Comparison of ENCODE assay signal across 8 cellular contexts in the genomic region with DNA sequence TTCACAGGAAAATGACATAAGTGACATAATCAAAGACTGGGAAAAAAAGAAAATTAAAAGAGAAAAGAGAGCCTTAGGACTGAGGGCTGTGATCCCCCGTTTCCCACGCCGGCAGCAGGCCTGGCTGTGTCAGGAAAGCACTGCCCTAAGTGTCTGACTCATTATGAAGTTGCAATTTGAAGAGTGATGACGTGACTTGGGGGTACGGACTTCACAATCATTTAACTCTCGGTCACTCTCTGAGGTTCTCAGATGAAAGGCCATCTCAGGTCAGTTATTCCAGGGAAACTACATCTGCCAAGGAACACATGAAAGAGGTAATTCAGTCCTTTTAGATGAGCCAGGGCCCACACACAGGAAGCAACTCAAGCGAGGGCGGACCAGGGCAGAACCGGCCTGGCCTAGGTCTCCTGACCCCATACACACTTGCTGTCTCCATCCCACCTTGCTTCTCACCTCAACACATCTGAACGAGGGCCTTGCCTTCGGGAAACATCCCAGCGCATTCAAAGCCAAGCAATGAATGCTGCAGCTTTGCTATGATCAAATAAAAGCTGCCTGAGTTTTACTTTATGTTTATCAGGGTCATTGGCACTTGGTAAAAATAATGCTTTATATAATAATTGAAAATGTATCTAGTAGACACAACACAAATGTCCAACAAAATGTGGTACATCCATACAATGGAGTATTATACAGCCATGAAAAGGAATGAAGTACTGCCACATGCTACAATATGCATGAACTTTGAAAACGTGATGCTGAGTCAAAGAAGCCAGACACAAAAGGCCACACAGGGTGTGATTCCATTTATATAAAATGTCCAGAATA. TPM values are rescaled to one million over a fixed set of nuclear protein-coding genes. Genes with fewer than 3 reads are reported as not detected.
DNase-seq lines count a peak whose midpoint lies in the region; ATAC-seq and TF ChIP-seq lines count a peak whose summit lies in the region.

No MANE protein-coding gene starts in this region.

- peak overlapping the region; percentile 77 for H3K14ac ChIP-seq in trophoblast cell (ENCODE audit: low read length)

- peak overlapping the region; percentile 29 for H3K27ac ChIP-seq in SK-N-MC
- peak overlapping the region; percentile 96 to 99 (median 98) for H3K27ac ChIP-seq in esophagus squamous epithelium
- H3K27ac ChIP-seq in trophoblast cell (ENCODE audit: low read depth, low read length), result peak overlapping the region; percentile 44

- ATAC-seq in GM21367 (IDR thresholded peaks at IDR 0.05; ENCODE audit: unreplicated experiment), result no peak

- H3K9ac ChIP-seq in SK-N-MC (ENCODE audit: insufficient read length), result peak overlapping the region; percentile 2
- H3K9ac ChIP-seq in trophoblast cell (ENCODE audit: low read length), result no peak overlapping the region

- peak overlapping the region; percentile 81 for H3K18ac ChIP-seq in trophoblast cell (ENCODE audit: low read length)

- 29 to 40% methylated on average over 10 to 13 of the region's 13 CpGs for WGBS in esophagus squamous epithelium, 2 donors
- WGBS in trophoblast cell (ENCODE audit: extremely low coverage, insufficient coverage, insufficient read length), result no CpG with 5 or more reads among the region's 13 CpGs

- peak overlapping the region; percentile 16 for H2BK5ac ChIP-seq in trophoblast cell (ENCODE audit: low read depth, low read length, poor library complexity)

- no peak overlapping the region for H3K23ac ChIP-seq in trophoblast cell (ENCODE audit: low read length)

- intact Hi-C loops in esophagus squamous epithelium (cut with DNase I), result loop anchor here (5.0 to 10.0 kb wide), 2 partner anchors 98 to 120 kb away; partner anchors contain the start of gene CORO1C

- H3K4me2 ChIP-seq in trophoblast cell (ENCODE audit: low read length), result peak overlapping the region; percentile 27

- peak overlapping the region; percentile 39 for H4K91ac ChIP-seq in trophoblast cell (ENCODE audit: low read depth, low read length)

- peak overlapping the region; percentile 96 for H3K4ac ChIP-seq in trophoblast cell (ENCODE audit: low read depth, low read length)

- peak; percentile 57 for DNase-seq in GM13977 (ENCODE audit: low spot score)
- no peak for DNase-seq in SK-N-MC (ENCODE audit: low read depth, low spot score)
- no peak for DNase-seq in esophagus squamous epithelium (lab: John Stamatoyannopoulos, UW)
- peak in 1 of 2 donors; percentile 48 for DNase-seq in trophoblast cell
- DNase-seq in putamen (ENCODE audit: low spot score), result no peak
- DNase-seq in NCI-H82 (lab: John Stamatoyannopoulos, UW), result no peak
- DNase-seq in NCI-H2171 treated with DMSO at 0.1 percent for 48 hours (lab: John Stamatoyannopoulos, UW), result no peak

- H3K9me3 ChIP-seq in SK-N-MC (ENCODE audit: low read depth, low read length), result no peaks in the 10 kb centered on the region
- H3K9me3 ChIP-seq in esophagus squamous epithelium, result no peaks in the 10 kb centered on the region
- peaks cover 3% of the 10 kb centered on the region for H3K9me3 ChIP-seq in trophoblast cell (ENCODE audit: insufficient read depth, low read depth, low read length)

- peak overlapping the region; percentile 93 for H2AK5ac ChIP-seq in trophoblast cell (ENCODE audit: low read length)

- H3K27me3 ChIP-seq in esophagus squamous epithelium (no peaks in the 10 kb centered on the region), trophoblast cell (ENCODE audit: insufficient read depth, low read length) (no peaks in the 10 kb centered on the region)

- no peak overlapping the region for H2BK120ac ChIP-seq in trophoblast cell (ENCODE audit: insufficient read depth, low read length, poor library complexity)

- H4K12ac ChIP-seq in trophoblast cell (ENCODE audit: low read depth, low read length), result no peak overlapping the region

- H3K79me2 ChIP-seq in trophoblast cell (ENCODE audit: control insufficient read depth, insufficient read depth, low read length, poor library complexity), result peaks cover 38% of the 10 kb centered on the region

- TF ChIP-seq POLR2A in esophagus squamous epithelium (IDR thresholded peaks at IDR 0.05), result peak in 1 of 4 donors; percentile 17

- H3K36me3 ChIP-seq in SK-N-MC (ENCODE audit: insufficient read depth, low read length) (peaks cover 28% of the 10 kb centered on the region), esophagus squamous epithelium (peaks cover 0 to 18% (median 0%) of the 10 kb centered on the region in 3 donors), trophoblast cell (ENCODE audit: control insufficient read depth in 1 of 2, insufficient read depth in 2 of 2, low read length in 2 of 2) (peaks cover 14% of the 10 kb centered on the region in 2 experiments)

- TF ChIP-seq CTCF in GM13977 (IDR thresholded peaks at IDR 0.05; ENCODE audit: extremely low read depth, insufficient read depth, missing control alignments) (no peak), esophagus squamous epithelium (IDR thresholded peaks at IDR 0.05) (no peak)

- in situ Hi-C loops in GM13977 (cut with MboI; ENCODE audit: low pct_unique_long_range_greater_than_20kb, low sequenced_read_pairs, unreplicated experiment), result loop anchor here (25.0 kb wide), 1 partner anchor 233 kb away; the partner anchor contains the start of genes ALKBH2 and UNG

- H4K8ac ChIP-seq in trophoblast cell (ENCODE audit: low read depth, low read length), result peak overlapping the region; percentile 36

- H3K4me3 ChIP-seq in SK-N-MC (peak overlapping the region; percentile 80), esophagus squamous epithelium (peak overlapping the region in 1 of 4 donors; percentile 27), trophoblast cell (ENCODE audit: low read depth, low read length) (no peak overlapping the region)

- H2BK12ac ChIP-seq in trophoblast cell (ENCODE audit: low read length), result peak overlapping the region; percentile 63

- no peak overlapping the region for H2AFZ ChIP-seq in trophoblast cell (ENCODE audit: insufficient read depth, low read length, poor library complexity)

- H3K79me1 ChIP-seq in trophoblast cell (ENCODE audit: low read length), result peaks cover 35% of the 10 kb centered on the region

- peaks cover 35 to 90% (median 44%) of the 10 kb centered on the region in 3 donors for H3K4me1 ChIP-seq in esophagus squamous epithelium
- peaks cover 23 to 37% of the 10 kb centered on the region in 2 experiments for H3K4me1 ChIP-seq in trophoblast cell (ENCODE audit: control insufficient read depth in 1 of 2, insufficient read depth in 2 of 2, low read length in 2 of 2)

RNA-seq across cellular contexts. Expression of gene SSH1, which starts 2.7 kb away (rescaled TPM):
- total RNA-seq in esophagus squamous epithelium, result 10 to 100 TPM; 10.1 to 25.5 (median 12.6) TPM
- 28.2 and 30.2 TPM in 2 replicates for polyA plus RNA-seq in trophoblast cell (2013)

RNA-seq across cellular contexts. Expression of gene DAO, which starts 25.2 kb away (rescaled TPM):
- not detected for total RNA-seq in esophagus squamous epithelium
- polyA plus RNA-seq in trophoblast cell (2013), result 0.45 and 0.68 TPM in 2 replicates

Comparison
In these comparisons a context has a peak if more than half of its experiments do, and no peak if none do; other contexts are left out.
1. H3K27ac ChIP-seq: peak in every context shown above with its lines; median percentile 98 in esophagus squamous epithelium; 44 in trophoblast cell; 29 in SK-N-MC.